Comparison of ENCODE assay signal across 12 cellular contexts in genomic region chr5:139571966-139572365, GRCh38. TPM values are rescaled to one million over a fixed set of nuclear protein-coding genes. Genes with fewer than 3 reads are reported as not detected.
DNase-seq lines count a peak whose midpoint lies in the region; ATAC-seq, FAIRE-seq and TF ChIP-seq lines count a peak whose summit lies in the region.
"Had no signal": no experiment of that assay in that cellular context is flagged by ENCODE, and none has a peak within 500 bp of the region (broad histone marks: within the 10 kb centered on the region; RNA-seq: fewer than 3 reads in every experiment).

No MANE protein-coding gene starts in this region.

- peak; percentile 75 for ATAC-seq in left lobe of liver
- peak; percentile 55 for ATAC-seq in upper lobe of right lung

- H3K9me3 ChIP-seq in upper lobe of right lung (no peaks in the 10 kb centered on the region), small intestine (ENCODE audit: control insufficient read depth, low read depth) (no peaks in the 10 kb centered on the region)

- POLR2A ChIA-PET in activated CD4-positive, alpha-beta memory T cell treated with anti-CD3 and anti-CD28 coated beads, Interleukin-2, amount 10 ng/mL, durations not matched to agents 7 days and 5 days (lab: Charles Lee), result interaction anchor here (1.5 to 2.5 kb wide), 2 partner anchors 9 to 11 kb away, joined by 6 to 8 read pairs; partner anchors contain the start of gene UBE2D2

- peak overlapping the region; percentile 80 for H3K27ac Mint-ChIP-seq in activated naive CD4-positive, alpha-beta T cell treated with anti-CD3 and anti-CD28 coated beads, Interleukin-2, amount 50 U/mL, for 24 hours
- H3K27ac Mint-ChIP-seq in activated CD4-positive, alpha-beta memory T cell treated with anti-CD3 and anti-CD28 coated beads, Interleukin-2, amount 10 ng/mL, durations not matched to agents 7 days and 5 days, result peak overlapping the region; percentile 61

- no peak overlapping the region for H3K4me3 ChIP-seq in upper lobe of right lung
- H3K4me3 ChIP-seq in small intestine (ENCODE audit: low read depth in 1 of 2, low read length in 2 of 2), result no peak overlapping the region
- H3K4me3 ChIP-seq in H7 (ENCODE audit: insufficient read depth, low read depth, low read length), result no peak overlapping the region

- H3K27ac ChIP-seq in upper lobe of right lung, result no peak overlapping the region
- no peak overlapping the region for H3K27ac ChIP-seq in small intestine (ENCODE audit: low read depth in 1 of 2, low read length in 1 of 2)
- H3K27ac ChIP-seq: HL-60 had no signal

- no peaks in the 10 kb centered on the region for H3K9me3 Mint-ChIP-seq in activated naive CD4-positive, alpha-beta T cell treated with anti-CD3 and anti-CD28 coated beads, Interleukin-2, amount 50 U/mL, for 24 hours
- H3K9me3 Mint-ChIP-seq in activated CD4-positive, alpha-beta memory T cell treated with anti-CD3 and anti-CD28 coated beads, Interleukin-2, amount 10 ng/mL, durations not matched to agents 7 days and 5 days, result no peaks in the 10 kb centered on the region

- H3K27me3 Mint-ChIP-seq in activated naive CD4-positive, alpha-beta T cell treated with anti-CD3 and anti-CD28 coated beads, Interleukin-2, amount 50 U/mL, for 24 hours, result no peaks in the 10 kb centered on the region
- no peaks in the 10 kb centered on the region for H3K27me3 Mint-ChIP-seq in activated CD4-positive, alpha-beta memory T cell treated with anti-CD3 and anti-CD28 coated beads, Interleukin-2, amount 10 ng/mL, durations not matched to agents 7 days and 5 days

- peaks cover 51% of the 10 kb centered on the region for H3K4me1 ChIP-seq in upper lobe of right lung
- peaks cover 2 to 9% of the 10 kb centered on the region in 2 donors for H3K4me1 ChIP-seq in small intestine (ENCODE audit: control insufficient read depth in 2 of 2, insufficient read depth in 1 of 2, low read depth in 1 of 2, low read length in 1 of 2)

- CTCF ChIA-PET in activated CD4-positive, alpha-beta memory T cell treated with anti-CD3 and anti-CD28 coated beads, Interleukin-2, amount 10 ng/mL, durations not matched to agents 7 days and 5 days (lab: Charles Lee), result interaction anchor here (0.7 kb wide), 1 partner anchor 33 kb away, joined by 3 read pairs; no protein-coding TSS in a partner anchor

- intact Hi-C loops in upper lobe of right lung (cut with DNase I), result no loop called here

- 22 to 52% (median 29%) methylated on average over 1 of the region's 1 CpG for WGBS in small intestine, 3 donors

- H3K27me3 ChIP-seq in upper lobe of right lung (no peaks in the 10 kb centered on the region), small intestine (ENCODE audit: control insufficient read depth in 2 of 2, insufficient read depth in 2 of 2, low read length in 2 of 2) (no peaks in the 10 kb centered on the region), H7 (ENCODE audit: control insufficient read depth, insufficient read depth, low read length) (no peaks in the 10 kb centered on the region)

- H3K36me3 ChIP-seq in upper lobe of right lung (peaks cover 3% of the 10 kb centered on the region), small intestine (ENCODE audit: control insufficient read depth in 2 of 2, insufficient read depth in 2 of 2, low read length in 2 of 2) (peaks cover 3% of the 10 kb centered on the region in 2 donors), H7 (replicated peaks; ENCODE audit: control insufficient read depth, insufficient read depth, low read length) (no peaks in the 10 kb centered on the region; the same call in none of the 2 replicates)

- H3K4me1 Mint-ChIP-seq in activated naive CD4-positive, alpha-beta T cell treated with anti-CD3 and anti-CD28 coated beads, Interleukin-2, amount 50 U/mL, for 24 hours, result peaks cover 74% of the 10 kb centered on the region
- H3K4me1 Mint-ChIP-seq in activated CD4-positive, alpha-beta memory T cell treated with anti-CD3 and anti-CD28 coated beads, Interleukin-2, amount 10 ng/mL, durations not matched to agents 7 days and 5 days, result peaks cover 64% of the 10 kb centered on the region

- TF ChIP-seq CTCF in upper lobe of right lung (IDR thresholded peaks at IDR 0.05), result no peak

- no peak for DNase-seq in activated naive CD4-positive, alpha-beta T cell (lab: John Stamatoyannopoulos, UW)
- DNase-seq in activated CD4-positive, alpha-beta memory T cell treated with anti-CD3 and anti-CD28 coated beads, Interleukin-2, amount 10 ng/mL, durations not matched to agents 7 days and 5 days, result no peak
- DNase-seq in left lobe of liver (ENCODE audit: low spot score), result no peak
- DNase-seq in upper lobe of right lung, result no peak
- no peak for DNase-seq in small intestine
- no peak for DNase-seq in OCI-M1 (lab: John Stamatoyannopoulos, UW)
- no peak for DNase-seq in H7
- DNase-seq: NCI-H226, RPMI8226 had no signal

- FAIRE-seq in small intestine (lab: Jason Lieb, UNC), result no peak
- FAIRE-seq: G401.6 had no signal

- H3K4me3 Mint-ChIP-seq in activated naive CD4-positive, alpha-beta T cell treated with anti-CD3 and anti-CD28 coated beads, Interleukin-2, amount 50 U/mL, for 24 hours, result peak overlapping the region; percentile 52
- no peak overlapping the region for H3K4me3 Mint-ChIP-seq in activated CD4-positive, alpha-beta memory T cell treated with anti-CD3 and anti-CD28 coated beads, Interleukin-2, amount 10 ng/mL, durations not matched to agents 7 days and 5 days

- peaks cover 4% of the 10 kb centered on the region for H3K36me3 Mint-ChIP-seq in activated naive CD4-positive, alpha-beta T cell treated with anti-CD3 and anti-CD28 coated beads, Interleukin-2, amount 50 U/mL, for 24 hours
- peaks cover 39% of the 10 kb centered on the region for H3K36me3 Mint-ChIP-seq in activated CD4-positive, alpha-beta memory T cell treated with anti-CD3 and anti-CD28 coated beads, Interleukin-2, amount 10 ng/mL, durations not matched to agents 7 days and 5 days (ENCODE audit: low read depth)

RNA-seq across cellular contexts. Expression of gene UBE2D2, which starts 10.8 kb away (rescaled TPM):
- total RNA-seq in activated CD4-positive, alpha-beta memory T cell treated with anti-CD3 and anti-CD28 coated beads, Interleukin-2, amount 10 ng/mL, durations not matched to agents 7 days and 5 days, result 100 to 1,000 TPM; 241 to 244 TPM
- total RNA-seq in left lobe of liver (34.4 TPM), upper lobe of right lung (95.9 TPM)
- polyA plus RNA-seq in small intestine, result 10 to 100 TPM; 74.3 to 96.7 (median 93.9) TPM
- 150 and 167 TPM in 2 replicates for total RNA-seq in H7 (2014; rRNA removed; shearing (Covaris generic))
